ENCODE assay signal across 1 cellular context in the genomic region with DNA sequence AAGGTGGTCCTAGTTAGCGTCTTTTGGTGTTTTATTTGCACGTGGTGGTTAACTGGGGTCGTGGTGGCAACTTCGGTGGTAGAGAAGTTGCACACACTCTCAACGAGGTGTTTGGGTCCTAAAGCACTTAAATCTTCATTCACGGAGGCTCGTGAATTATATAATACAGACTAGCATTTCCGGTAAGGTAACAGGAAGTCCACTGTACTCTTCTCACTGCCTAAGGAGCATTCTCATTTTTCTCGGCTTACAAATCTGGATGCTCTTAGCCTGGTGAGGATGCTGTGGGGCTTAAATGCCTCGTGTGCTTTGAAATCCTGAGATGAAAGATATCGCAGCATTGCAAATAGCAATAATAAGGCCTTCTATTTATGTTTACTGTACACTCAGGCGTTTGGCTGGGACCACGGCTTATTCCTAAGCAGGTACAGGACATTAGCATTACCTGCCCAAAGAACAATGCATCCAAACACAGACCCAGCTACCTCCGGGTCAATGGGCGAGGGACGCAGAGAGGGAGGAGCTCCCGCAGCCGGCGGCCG.
TF ChIP-seq lines count a peak whose summit lies in the region.

No MANE protein-coding gene starts in this region.

TF ChIP-seq in GM23338, 12 proteins besides CTCF, POLR2A, EP300 and RAD21 (continued from another document):
- TF ChIP-seq, protein P1, sequence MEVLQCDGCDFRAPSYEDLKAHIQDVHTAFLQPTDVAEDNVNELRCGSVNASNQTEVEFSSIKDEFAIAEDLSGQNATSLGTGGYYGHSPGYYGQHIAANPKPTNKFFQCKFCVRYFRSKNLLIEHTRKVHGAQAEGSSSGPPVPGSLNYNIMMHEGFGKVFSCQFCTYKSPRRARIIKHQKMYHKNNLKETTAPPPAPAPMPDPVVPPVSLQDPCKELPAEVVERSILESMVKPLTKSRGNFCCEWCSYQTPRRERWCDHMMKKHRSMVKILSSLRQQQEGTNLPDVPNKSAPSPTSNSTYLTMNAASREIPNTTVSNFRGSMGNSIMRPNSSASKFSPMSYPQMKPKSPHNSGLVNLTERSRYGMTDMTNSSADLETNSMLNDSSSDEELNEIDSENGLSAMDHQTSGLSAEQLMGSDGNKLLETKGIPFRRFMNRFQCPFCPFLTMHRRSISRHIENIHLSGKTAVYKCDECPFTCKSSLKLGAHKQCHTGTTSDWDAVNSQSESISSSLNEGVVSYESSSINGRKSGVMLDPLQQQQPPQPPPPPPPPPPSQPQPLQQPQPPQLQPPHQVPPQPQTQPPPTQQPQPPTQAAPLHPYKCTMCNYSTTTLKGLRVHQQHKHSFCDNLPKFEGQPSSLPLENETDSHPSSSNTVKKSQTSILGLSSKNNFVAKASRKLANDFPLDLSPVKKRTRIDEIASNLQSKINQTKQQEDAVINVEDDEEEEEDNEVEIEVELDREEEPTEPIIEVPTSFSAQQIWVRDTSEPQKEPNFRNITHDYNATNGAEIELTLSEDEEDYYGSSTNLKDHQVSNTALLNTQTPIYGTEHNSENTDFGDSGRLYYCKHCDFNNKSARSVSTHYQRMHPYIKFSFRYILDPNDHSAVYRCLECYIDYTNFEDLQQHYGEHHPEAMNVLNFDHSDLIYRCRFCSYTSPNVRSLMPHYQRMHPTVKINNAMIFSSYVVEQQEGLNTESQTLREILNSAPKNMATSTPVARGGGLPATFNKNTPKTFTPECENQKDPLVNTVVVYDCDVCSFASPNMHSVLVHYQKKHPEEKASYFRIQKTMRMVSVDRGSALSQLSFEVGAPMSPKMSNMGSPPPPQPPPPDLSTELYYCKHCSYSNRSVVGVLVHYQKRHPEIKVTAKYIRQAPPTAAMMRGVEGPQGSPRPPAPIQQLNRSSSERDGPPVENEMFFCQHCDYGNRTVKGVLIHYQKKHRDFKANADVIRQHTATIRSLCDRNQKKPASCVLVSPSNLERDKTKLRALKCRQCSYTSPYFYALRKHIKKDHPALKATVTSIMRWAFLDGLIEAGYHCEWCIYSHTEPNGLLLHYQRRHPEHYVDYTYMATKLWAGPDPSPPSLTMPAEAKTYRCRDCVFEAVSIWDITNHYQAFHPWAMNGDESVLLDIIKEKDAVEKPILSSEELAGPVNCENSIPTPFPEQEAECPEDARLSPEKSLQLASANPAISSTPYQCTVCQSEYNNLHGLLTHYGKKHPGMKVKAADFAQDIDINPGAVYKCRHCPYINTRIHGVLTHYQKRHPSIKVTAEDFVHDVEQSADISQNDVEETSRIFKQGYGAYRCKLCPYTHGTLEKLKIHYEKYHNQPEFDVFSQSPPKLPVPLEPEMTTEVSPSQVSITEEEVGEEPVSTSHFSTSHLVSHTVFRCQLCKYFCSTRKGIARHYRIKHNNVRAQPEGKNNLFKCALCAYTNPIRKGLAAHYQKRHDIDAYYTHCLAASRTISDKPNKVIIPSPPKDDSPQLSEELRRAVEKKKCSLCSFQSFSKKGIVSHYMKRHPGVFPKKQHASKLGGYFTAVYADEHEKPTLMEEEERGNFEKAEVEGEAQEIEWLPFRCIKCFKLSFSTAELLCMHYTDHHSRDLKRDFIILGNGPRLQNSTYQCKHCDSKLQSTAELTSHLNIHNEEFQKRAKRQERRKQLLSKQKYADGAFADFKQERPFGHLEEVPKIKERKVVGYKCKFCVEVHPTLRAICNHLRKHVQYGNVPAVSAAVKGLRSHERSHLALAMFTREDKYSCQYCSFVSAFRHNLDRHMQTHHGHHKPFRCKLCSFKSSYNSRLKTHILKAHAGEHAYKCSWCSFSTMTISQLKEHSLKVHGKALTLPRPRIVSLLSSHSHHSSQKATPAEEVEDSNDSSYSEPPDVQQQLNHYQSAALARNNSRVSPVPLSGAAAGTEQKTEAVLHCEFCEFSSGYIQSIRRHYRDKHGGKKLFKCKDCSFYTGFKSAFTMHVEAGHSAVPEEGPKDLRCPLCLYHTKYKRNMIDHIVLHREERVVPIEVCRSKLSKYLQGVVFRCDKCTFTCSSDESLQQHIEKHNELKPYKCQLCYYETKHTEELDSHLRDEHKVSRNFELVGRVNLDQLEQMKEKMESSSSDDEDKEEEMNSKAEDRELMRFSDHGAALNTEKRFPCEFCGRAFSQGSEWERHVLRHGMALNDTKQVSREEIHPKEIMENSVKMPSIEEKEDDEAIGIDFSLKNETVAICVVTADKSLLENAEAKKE (CRISPR knock-in tag; IDR thresholded peaks at IDR 0.05): no peak
